Comparison of ENCODE assay signal across 11 cellular contexts in genomic region chr13:109331898-109332297, GRCh38.
DNase-seq lines count a peak whose midpoint lies in the region; ATAC-seq and TF ChIP-seq lines count a peak whose summit lies in the region.
"Had no signal": no experiment of that assay in that cellular context is flagged by ENCODE, and none has a peak within 500 bp of the region (broad histone marks: within the 10 kb centered on the region; RNA-seq: fewer than 3 reads in every experiment).

No MANE protein-coding gene starts in this region.

- peaks cover 44% of the 10 kb centered on the region for H3K4me1 Mint-ChIP-seq in nephron progenitor cell
- H3K4me1 Mint-ChIP-seq: naive B cell had no signal

- peak overlapping the region; percentile 69 for H3K4me3 Mint-ChIP-seq in nephron progenitor cell
- H3K4me3 Mint-ChIP-seq: activated naive CD8-positive, alpha-beta T cell; naive B cell had no signal

- H3K4me3 ChIP-seq in astrocyte of the cerebellum (ENCODE audit: low read depth, low read length), result no peak overlapping the region

- no peak for ATAC-seq in HG02798 (IDR thresholded peaks at IDR 0.05; ENCODE audit: poor library complexity, unreplicated experiment)

- in situ Hi-C loops in astrocyte of the cerebellum (cut with HindIII; ENCODE audit: low sequenced_read_pairs), result no loop called here

- H3K9me3 Mint-ChIP-seq in nephron progenitor cell, result no peaks in the 10 kb centered on the region

- no peaks in the 10 kb centered on the region for H3K36me3 Mint-ChIP-seq in nephron progenitor cell (ENCODE audit: low read depth)
- H3K36me3 Mint-ChIP-seq: activated naive CD8-positive, alpha-beta T cell; naive B cell had no signal

- TF ChIP-seq CTCF in astrocyte of the cerebellum (IDR thresholded peaks at IDR 0.05; ENCODE audit: low read depth, low read length, missing control alignments) (no peak), nephron progenitor cell (IDR thresholded peaks at IDR 0.05) (no peak)

- DNase-seq in EH (ENCODE audit: low read depth) (peak; percentile 79), NCI-H2107 (lab: John Stamatoyannopoulos, UW) (peak; percentile 34), astrocyte of the cerebellum (ENCODE audit: low read depth) (peak; percentile 32), nephron progenitor cell (peak; percentile 46), Ammon's horn (ENCODE audit: low spot score) (no peak), occipital lobe (lab: John Stamatoyannopoulos, UW) (no peak), AG08396 (ENCODE audit: low spot score) (no peak)
- DNase-seq: naive B cell, NCI-H226 had no signal

- H3K27ac Mint-ChIP-seq in nephron progenitor cell, result peak overlapping the region; percentile 83
- H3K27ac Mint-ChIP-seq: activated naive CD8-positive, alpha-beta T cell; naive B cell had no signal

- no peaks in the 10 kb centered on the region for H3K27me3 Mint-ChIP-seq in nephron progenitor cell (ENCODE audit: low read depth, poor library complexity)
- H3K27me3 Mint-ChIP-seq: naive B cell had no signal

Comparison
In these comparisons a context has a peak if more than half of its experiments do, and no peak if none do; other contexts are left out.
1. DNase-seq: peak in EH (single experiment), NCI-H2107 (single experiment), astrocyte of the cerebellum (single experiment) and nephron progenitor cell (single experiment); none in Ammon's horn (single experiment), occipital lobe (single experiment) and AG08396 (single experiment).